16 cellular contexts compared by ENCODE assay signal in the genomic region with DNA sequence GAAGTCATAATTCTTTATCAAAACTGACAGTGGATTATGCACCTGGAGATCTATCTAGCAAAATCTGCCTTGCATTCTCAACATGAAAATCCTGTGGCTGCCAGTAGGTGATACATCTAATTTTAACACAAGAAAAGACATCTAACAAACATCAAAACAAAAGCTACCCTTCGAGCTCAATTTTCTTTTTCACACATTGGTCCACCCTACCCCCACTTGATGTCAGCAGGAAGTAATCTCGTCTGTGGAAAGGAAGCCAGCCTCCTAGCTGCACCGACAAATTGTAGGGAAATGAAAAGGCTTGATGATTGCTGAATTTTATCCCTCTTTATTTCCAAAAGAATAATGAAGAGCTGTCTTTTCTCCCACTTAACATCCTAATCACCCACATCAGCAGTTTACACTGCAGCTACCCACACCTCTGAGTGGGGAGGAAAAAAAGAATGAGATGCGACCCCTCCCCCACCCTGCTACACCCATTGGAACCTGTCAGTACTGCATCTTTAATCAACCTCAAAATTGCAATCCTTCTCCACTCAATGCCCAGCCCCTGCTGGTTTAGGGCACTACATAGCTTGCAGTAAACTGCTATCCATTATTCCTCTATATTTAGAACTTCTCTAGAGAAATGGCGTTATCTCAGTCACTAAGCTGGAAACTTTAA. TPM values are rescaled to one million over a fixed set of nuclear protein-coding genes. Genes with fewer than 3 reads are reported as not detected.
DNase-seq lines count a peak whose midpoint lies in the region; ATAC-seq and TF ChIP-seq lines count a peak whose summit lies in the region.
"Had no signal": no experiment of that assay in that cellular context is flagged by ENCODE, and none has a peak within 500 bp of the region (broad histone marks: within the 10 kb centered on the region; RNA-seq: fewer than 3 reads in every experiment).

No MANE protein-coding gene starts in this region.

- H2AFZ ChIP-seq in PC-9: no peak overlapping the region

- no peaks in the 10 kb centered on the region for H4K20me1 ChIP-seq in PC-9 (ENCODE audit: insufficient read depth)

- no peaks in the 10 kb centered on the region for H3K36me3 Mint-ChIP-seq in activated CD4-positive, alpha-beta T cell treated with anti-CD3 and anti-CD28 coated beads for 36 hours (ENCODE audit: low read depth)
- H3K36me3 Mint-ChIP-seq in activated CD4-positive, alpha-beta T cell treated with anti-CD3 and anti-CD28 coated beads, Interleukin-2, amount 10 ng/mL, durations not matched to agents 24 days and 14 days (ENCODE audit: low read depth): no peaks in the 10 kb centered on the region
- H3K36me3 Mint-ChIP-seq in neural crest cell (ENCODE audit: low read depth): no peaks in the 10 kb centered on the region
- H3K36me3 Mint-ChIP-seq in stimulated activated memory B cell treated with anti-CD40 and anti-IgM and Interleukin-4, amounts not matched to agents 10 μg/mL and 1 μg/mL and 100 μg/mL, for 72 hours: no peaks in the 10 kb centered on the region
- H3K36me3 Mint-ChIP-seq: naive thymus-derived CD8-positive, alpha-beta T cell; T-cell had no signal

- no peak for ATAC-seq in activated CD4-positive, alpha-beta T cell treated with anti-CD3 and anti-CD28 coated beads for 36 hours
- no peak for ATAC-seq in HG03175 (IDR thresholded peaks at IDR 0.05; ENCODE audit: unreplicated experiment)
- no peak for ATAC-seq in stimulated activated memory B cell treated with anti-CD40 and anti-IgM and Interleukin-4, amounts not matched to agents 10 μg/mL and 1 μg/mL and 100 μg/mL, for 72 hours
- ATAC-seq: lower lobe of right lung had no signal

- no TSS peak for BruUV-seq in PC-9 (replicated peaks; lab: Mats Ljungman, UMichigan)

- no peaks in the 10 kb centered on the region for H3K27me3 ChIP-seq in PC-9 (ENCODE audit: insufficient read depth, low read depth)
- H3K27me3 ChIP-seq: Peyer's patch, testis had no signal

- no peak overlapping the region for H3K4me2 ChIP-seq in PC-9

- CTCF ChIA-PET in activated CD4-positive, alpha-beta T cell treated with anti-CD3 and anti-CD28 coated beads for 36 hours (lab: Charles Lee): interaction anchor here (0.6 to 2.0 kb wide), 8 partner anchors 31 to 966 kb away, joined by 3 to 6 read pairs (median 3); no protein-coding TSS in a partner anchor
- CTCF ChIA-PET in PC-9 (lab: Charles Lee): interaction anchor here (1.0 kb wide), 1 partner anchor 33 kb away, joined by 3 read pairs; no protein-coding TSS in a partner anchor

- peaks cover 7% of the 10 kb centered on the region for H3K4me1 Mint-ChIP-seq in activated CD4-positive, alpha-beta T cell treated with anti-CD3 and anti-CD28 coated beads for 36 hours
- peaks cover 5% of the 10 kb centered on the region for H3K4me1 Mint-ChIP-seq in activated CD4-positive, alpha-beta T cell treated with anti-CD3 and anti-CD28 coated beads, Interleukin-2, amount 10 ng/mL, durations not matched to agents 24 days and 14 days
- H3K4me1 Mint-ChIP-seq in neural crest cell: peaks cover 9% of the 10 kb centered on the region
- H3K4me1 Mint-ChIP-seq in stimulated activated memory B cell treated with anti-CD40 and anti-IgM and Interleukin-4, amounts not matched to agents 10 μg/mL and 1 μg/mL and 100 μg/mL, for 72 hours: no peaks in the 10 kb centered on the region

- H3K9me3 Mint-ChIP-seq in activated CD4-positive, alpha-beta T cell treated with anti-CD3 and anti-CD28 coated beads for 36 hours (ENCODE audit: low read depth): no peaks in the 10 kb centered on the region
- H3K9me3 Mint-ChIP-seq in activated CD4-positive, alpha-beta T cell treated with anti-CD3 and anti-CD28 coated beads, Interleukin-2, amount 10 ng/mL, durations not matched to agents 24 days and 14 days: no peaks in the 10 kb centered on the region
- no peaks in the 10 kb centered on the region for H3K9me3 Mint-ChIP-seq in neural crest cell
- peaks cover 3% of the 10 kb centered on the region for H3K9me3 Mint-ChIP-seq in stimulated activated memory B cell treated with anti-CD40 and anti-IgM and Interleukin-4, amounts not matched to agents 10 μg/mL and 1 μg/mL and 100 μg/mL, for 72 hours
- H3K9me3 Mint-ChIP-seq: T-cell had no signal

- intact Hi-C loops in activated CD4-positive, alpha-beta T cell treated with anti-CD3 and anti-CD28 coated beads for 36 hours (cut with DNase I, micrococcal nuclease): no loop called here
- intact Hi-C loops in activated CD4-positive, alpha-beta T cell treated with anti-CD3 and anti-CD28 coated beads, Interleukin-2, amount 10 ng/mL, durations not matched to agents 24 days and 14 days (cut with micrococcal nuclease): no loop called here
- intact Hi-C loops in PC-9 (cut with micrococcal nuclease; ENCODE audit: unreplicated experiment): no loop called here

- H3K36me3 ChIP-seq in SK-N-MC (ENCODE audit: insufficient read depth, low read length) (peaks cover 31% of the 10 kb centered on the region), PC-9 (ENCODE audit: low read depth) (no peaks in the 10 kb centered on the region)
- H3K36me3 ChIP-seq: brain microvascular endothelial cell, lower lobe of right lung, Peyer's patch had no signal

- H3K9me2 ChIP-seq in PC-9 (ENCODE audit: insufficient read depth): no peaks in the 10 kb centered on the region

- peak overlapping the region; percentile 37 for H3K4me3 ChIP-seq in SK-N-MC
- no peak overlapping the region for H3K4me3 ChIP-seq in PC-9
- H3K4me3 ChIP-seq: lower lobe of right lung, Peyer's patch, testis had no signal

- H3K4me3 Mint-ChIP-seq in activated CD4-positive, alpha-beta T cell treated with anti-CD3 and anti-CD28 coated beads for 36 hours: no peak overlapping the region
- H3K4me3 Mint-ChIP-seq in activated CD4-positive, alpha-beta T cell treated with anti-CD3 and anti-CD28 coated beads, Interleukin-2, amount 10 ng/mL, durations not matched to agents 24 days and 14 days: no peak overlapping the region
- no peak overlapping the region for H3K4me3 Mint-ChIP-seq in neural crest cell
- no peak overlapping the region for H3K4me3 Mint-ChIP-seq in stimulated activated memory B cell treated with anti-CD40 and anti-IgM and Interleukin-4, amounts not matched to agents 10 μg/mL and 1 μg/mL and 100 μg/mL, for 72 hours
- H3K4me3 Mint-ChIP-seq: T-cell had no signal

- H3K79me2 ChIP-seq in PC-9 (ENCODE audit: low read depth): no peaks in the 10 kb centered on the region

- H3K9me3 ChIP-seq in SK-N-MC (ENCODE audit: low read depth, low read length): no peaks in the 10 kb centered on the region
- no peaks in the 10 kb centered on the region; the same call in 1 of the 2 replicates for H3K9me3 ChIP-seq in PC-9 (ENCODE audit: insufficient read depth, low read depth)
- H3K9me3 ChIP-seq: lower lobe of right lung, Peyer's patch, testis had no signal

- H3K4me1 ChIP-seq in PC-9 (replicated peaks; ENCODE audit: insufficient read depth): peaks cover 7% of the 10 kb centered on the region; the same call in 1 of the 2 replicates
- H3K4me1 ChIP-seq: lower lobe of right lung, Peyer's patch, testis had no signal

- H3K27ac Mint-ChIP-seq in activated CD4-positive, alpha-beta T cell treated with anti-CD3 and anti-CD28 coated beads for 36 hours: no peak overlapping the region
- no peak overlapping the region for H3K27ac Mint-ChIP-seq in activated CD4-positive, alpha-beta T cell treated with anti-CD3 and anti-CD28 coated beads, Interleukin-2, amount 10 ng/mL, durations not matched to agents 24 days and 14 days
- H3K27ac Mint-ChIP-seq in neural crest cell (ENCODE audit: unreplicated experiment): no peak overlapping the region
- H3K27ac Mint-ChIP-seq in stimulated activated memory B cell treated with anti-CD40 and anti-IgM and Interleukin-4, amounts not matched to agents 10 μg/mL and 1 μg/mL and 100 μg/mL, for 72 hours: no peak overlapping the region
- H3K27ac Mint-ChIP-seq: naive thymus-derived CD8-positive, alpha-beta T cell had no signal

- H3K9ac ChIP-seq in SK-N-MC (ENCODE audit: insufficient read length): no peak overlapping the region

- no peaks in the 10 kb centered on the region for H3F3A ChIP-seq in PC-9 (ENCODE audit: insufficient read depth, low read depth)

- DNase-seq in activated CD4-positive, alpha-beta T cell treated with anti-CD3 and anti-CD28 coated beads for 36 hours: peak; percentile 9
- DNase-seq in activated CD4-positive, alpha-beta T cell treated with anti-CD3 and anti-CD28 coated beads, Interleukin-2, amount 10 ng/mL, durations not matched to agents 24 days and 14 days: no peak
- peak; percentile 55 for DNase-seq in NAMALWA (ENCODE audit: low spot score)
- DNase-seq in SK-N-MC (ENCODE audit: low read depth, low spot score): no peak
- DNase-seq in neural crest cell (ENCODE audit: low read depth, low spot score): no peak
- DNase-seq in PC-9: no peak
- DNase-seq: activated naive CD4-positive, alpha-beta T cell treated with anti-CD3 and anti-CD28 coated beads, Interleukin-2, amount 50 U/mL, for 16 hours; brain microvascular endothelial cell; lower lobe of right lung; NCI-H446; Peyer's patch; testis had no signal

- TF ChIP-seq CTCF in neural crest cell (conservative IDR thresholded peaks at IDR 0.05): peak; percentile 48
- no peak for TF ChIP-seq CTCF in PC-9 (conservative IDR thresholded peaks at IDR 0.05)

- H3K27ac ChIP-seq in SK-N-MC: peak overlapping the region; percentile 67
- H3K27ac ChIP-seq in PC-9: no peak overlapping the region
- H3K27ac ChIP-seq: brain microvascular endothelial cell, lower lobe of right lung, Peyer's patch, testis had no signal

- H3K27me3 Mint-ChIP-seq in activated CD4-positive, alpha-beta T cell treated with anti-CD3 and anti-CD28 coated beads for 36 hours: peaks cover 12% of the 10 kb centered on the region
- H3K27me3 Mint-ChIP-seq in activated CD4-positive, alpha-beta T cell treated with anti-CD3 and anti-CD28 coated beads, Interleukin-2, amount 10 ng/mL, durations not matched to agents 24 days and 14 days: no peaks in the 10 kb centered on the region
- no peaks in the 10 kb centered on the region for H3K27me3 Mint-ChIP-seq in neural crest cell (ENCODE audit: low read depth)
- peaks cover 34% of the 10 kb centered on the region for H3K27me3 Mint-ChIP-seq in stimulated activated memory B cell treated with anti-CD40 and anti-IgM and Interleukin-4, amounts not matched to agents 10 μg/mL and 1 μg/mL and 100 μg/mL, for 72 hours

- POLR2A ChIA-PET in activated CD4-positive, alpha-beta T cell treated with anti-CD3 and anti-CD28 coated beads for 36 hours (lab: Charles Lee): no interaction called here
- POLR2A ChIA-PET in PC-9 (lab: Charles Lee; ENCODE audit: unreplicated experiment): no interaction called here

RNA-seq across cellular contexts. Expression of a gene that starts 10.6 kb away (rescaled TPM):
- not detected for total RNA-seq in activated CD4-positive, alpha-beta T cell treated with anti-CD3 and anti-CD28 coated beads for 36 hours
- total RNA-seq in activated CD4-positive, alpha-beta T cell treated with anti-CD3 and anti-CD28 coated beads, Interleukin-2, amount 10 ng/mL, durations not matched to agents 24 days and 14 days: not detected in 2 replicates
- 31.3 and 32.9 TPM in 2 replicates for total RNA-seq in neural crest cell
- 0.28 TPM in 1 of 2 replicates, not detected in the other for total RNA-seq in PC-9 (2021)

RNA-seq across cellular contexts. Expression of a gene that starts 37.6 kb away (rescaled TPM):
- total RNA-seq in activated CD4-positive, alpha-beta T cell treated with anti-CD3 and anti-CD28 coated beads for 36 hours: under 1 TPM; 0.25 to 0.39 TPM
- total RNA-seq in activated CD4-positive, alpha-beta T cell treated with anti-CD3 and anti-CD28 coated beads, Interleukin-2, amount 10 ng/mL, durations not matched to agents 24 days and 14 days: 0.33 TPM in 1 of 2 replicates, not detected in the other
- total RNA-seq in neural crest cell (15.4 and 15.9 TPM in 2 replicates), PC-9 (2021) (not detected in 2 replicates)

Comparison
In these comparisons a context has a peak if more than half of its experiments do, and no peak if none do; other contexts are left out.
1. DNase-seq: peak in activated CD4-positive, alpha-beta T cell treated with anti-CD3 and anti-CD28 coated beads for 36 hours (single experiment) and NAMALWA (single experiment); none in activated CD4-positive, alpha-beta T cell treated with anti-CD3 and anti-CD28 coated beads, Interleukin-2, amount 10 ng/mL, durations not matched to agents 24 days and 14 days (single experiment), SK-N-MC (single experiment), neural crest cell (single experiment) and PC-9 (0 of 2).
2. RNA of a gene that starts 10.6 kb away (total RNA-seq): 31.3 to 32.9 TPM in neural crest cell; not detected in activated CD4-positive, alpha-beta T cell treated with anti-CD3 and anti-CD28 coated beads for 36 hours, not detected in activated CD4-positive, alpha-beta T cell treated with anti-CD3 and anti-CD28 coated beads, Interleukin-2, amount 10 ng/mL, durations not matched to agents 24 days and 14 days and 0.28 TPM in PC-9; every median in the first group is over 10 times any median in the second.
3. RNA of a gene that starts 37.6 kb away (total RNA-seq): 15.4 to 15.9 TPM in neural crest cell; 0.25 to 0.39 TPM in activated CD4-positive, alpha-beta T cell treated with anti-CD3 and anti-CD28 coated beads for 36 hours, 0.33 TPM in activated CD4-positive, alpha-beta T cell treated with anti-CD3 and anti-CD28 coated beads, Interleukin-2, amount 10 ng/mL, durations not matched to agents 24 days and 14 days and not detected in PC-9; every median in the first group is over 10 times any median in the second.